In the genomic region with DNA sequence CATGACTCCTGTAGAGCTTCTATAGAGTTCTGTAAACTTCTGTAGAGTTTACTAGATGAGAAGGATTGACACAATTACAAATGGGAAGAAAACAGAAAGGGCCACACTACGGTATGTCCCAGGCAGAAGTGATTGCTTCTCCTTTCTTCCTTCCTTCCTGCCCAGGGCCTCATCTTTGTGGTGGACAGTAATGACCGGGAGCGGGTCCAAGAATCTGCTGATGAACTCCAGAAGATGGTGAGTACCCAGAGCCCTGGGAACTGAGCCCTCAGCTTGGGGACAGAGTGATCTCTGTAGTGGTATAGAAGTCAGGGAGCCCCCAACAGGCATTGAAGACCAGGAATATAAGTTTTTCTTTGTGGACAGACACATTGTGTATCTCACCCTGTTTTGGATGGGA, we compare ENCODE assay signal across 17 cellular contexts. TPM values are rescaled to one million over a fixed set of nuclear protein-coding genes. Genes with fewer than 3 reads are reported as not detected.
A peak's percentile ranks its signal among the peaks of the same experiment; 100 is the strongest.
DNase-seq lines count a peak whose midpoint lies in the region; ATAC-seq and FAIRE-seq lines count a peak whose summit lies in the region.
"Had no signal": no experiment of that assay in that cellular context is flagged by ENCODE, and none has a peak within 500 bp of the region (broad histone marks: within the 10 kb centered on the region; RNA-seq: fewer than 3 reads in every experiment).

No MANE protein-coding gene starts in this region.

- H3K36me3 Mint-ChIP-seq in activated naive CD8-positive, alpha-beta T cell treated with anti-CD3 and anti-CD28 coated beads, Interleukin-2, amount 10 ng/mL, durations not matched to agents 7 days and 5 days: peaks cover 8% of the 10 kb centered on the region
- H3K36me3 Mint-ChIP-seq in naive B cell: peaks cover 0 to 9% of the 10 kb centered on the region in 2 donors

- peak overlapping the region; percentile 96 for H3K4me2 ChIP-seq in BLaER1

- peaks cover 23% of the 10 kb centered on the region for H4K20me1 ChIP-seq in BLaER1

- H3K9me3 Mint-ChIP-seq in activated naive CD8-positive, alpha-beta T cell treated with anti-CD3 and anti-CD28 coated beads, Interleukin-2, amount 10 ng/mL, durations not matched to agents 7 days and 5 days: no peaks in the 10 kb centered on the region
- no peaks in the 10 kb centered on the region for H3K9me3 Mint-ChIP-seq in naive B cell

- H3K27me3 ChIP-seq in BLaER1 (no peaks in the 10 kb centered on the region), SJCRH30 (no peaks in the 10 kb centered on the region)
- H3K27me3 ChIP-seq: upper lobe of left lung had no signal

- H3K27ac Mint-ChIP-seq in activated naive CD8-positive, alpha-beta T cell treated with anti-CD3 and anti-CD28 coated beads, Interleukin-2, amount 10 ng/mL, durations not matched to agents 7 days and 5 days: peak overlapping the region; percentile 37
- H3K27ac Mint-ChIP-seq in naive B cell: peak overlapping the region in 4 of 6 donors; percentile 80 to 95 (median 85)

- no peak for ATAC-seq in activated naive CD8-positive, alpha-beta T cell treated with anti-CD3 and anti-CD28 coated beads, Interleukin-2, amount 10 ng/mL, durations not matched to agents 7 days and 5 days (ENCODE audit: low read depth)
- no peak for ATAC-seq in naive B cell (ENCODE audit: low read depth in 2 of 2)
- no peak for ATAC-seq in GM21786 (IDR thresholded peaks at IDR 0.05; ENCODE audit: unreplicated experiment)
- ATAC-seq: left ventricle myocardium superior had no signal

- H3K9me3 ChIP-seq in BLaER1 (no peaks in the 10 kb centered on the region), SJCRH30 (replicated peaks) (no peaks in the 10 kb centered on the region)
- H3K9me3 ChIP-seq: upper lobe of left lung had no signal

- peak overlapping the region; percentile 92; the same call in 1 of the 2 replicates for H3K9ac ChIP-seq in BLaER1

- DNase-seq in GM04504 (ENCODE audit: low read depth): peak; percentile 33
- DNase-seq in activated naive CD8-positive, alpha-beta T cell treated with anti-CD3 and anti-CD28 coated beads, Interleukin-2, amount 10 ng/mL, durations not matched to agents 7 days and 5 days: no peak
- DNase-seq in naive B cell: no peak
- no peak for DNase-seq in urothelium cell line (ENCODE audit: low spot score)
- DNase-seq in NCI-H2081 treated with DMSO at 0.1 percent for 48 hours (lab: John Stamatoyannopoulos, UW): no peak
- DNase-seq in SJCRH30: no peak
- DNase-seq: DMS53, left ventricle myocardium superior, NCI-H1105, NCI-H748 treated with DMSO at 0.1 percent for 48 hours, SW 1271, upper lobe of left lung had no signal

- FAIRE-seq in urothelium cell line (lab: Jason Lieb, UNC): no peak
- FAIRE-seq: frontal cortex, GM18507 had no signal

- H3K4me3 Mint-ChIP-seq in activated naive CD8-positive, alpha-beta T cell treated with anti-CD3 and anti-CD28 coated beads, Interleukin-2, amount 10 ng/mL, durations not matched to agents 7 days and 5 days: peak overlapping the region; percentile 96
- peak overlapping the region; percentile 90 to 98 (median 94) for H3K4me3 Mint-ChIP-seq in naive B cell

- H3K27me3 Mint-ChIP-seq in activated naive CD8-positive, alpha-beta T cell treated with anti-CD3 and anti-CD28 coated beads, Interleukin-2, amount 10 ng/mL, durations not matched to agents 7 days and 5 days: peaks cover 2% of the 10 kb centered on the region
- no peaks in the 10 kb centered on the region for H3K27me3 Mint-ChIP-seq in naive B cell

- H3K4me1 Mint-ChIP-seq in activated naive CD8-positive, alpha-beta T cell treated with anti-CD3 and anti-CD28 coated beads, Interleukin-2, amount 10 ng/mL, durations not matched to agents 7 days and 5 days: peaks cover 18% of the 10 kb centered on the region
- H3K4me1 Mint-ChIP-seq in naive B cell: peaks cover 28 to 37% (median 35%) of the 10 kb centered on the region in 3 donors

- peaks cover 27% of the 10 kb centered on the region for H3K4me1 ChIP-seq in BLaER1
- H3K4me1 ChIP-seq in SJCRH30: no peaks in the 10 kb centered on the region

- H3K36me3 ChIP-seq in BLaER1 (peaks cover 27% of the 10 kb centered on the region), SJCRH30 (peaks cover 10% of the 10 kb centered on the region)

- no peak overlapping the region for H3K27ac ChIP-seq in BLaER1
- no peak overlapping the region for H3K27ac ChIP-seq in SJCRH30

- 0 out of 2 replicates have a peak overlapping the region, but pooled peaks have one; percentile 98 for H3K4me3 ChIP-seq in BLaER1
- H3K4me3 ChIP-seq in SJCRH30: no peak overlapping the region

- POLR2A ChIA-PET in activated naive CD8-positive, alpha-beta T cell treated with anti-CD3 and anti-CD28 coated beads, Interleukin-2, amount 10 ng/mL, durations not matched to agents 7 days and 5 days (lab: Charles Lee): no interaction called here

RNA-seq across cellular contexts. Expression of a gene that starts 1.7 kb away (rescaled TPM):
- total RNA-seq in activated naive CD8-positive, alpha-beta T cell treated with anti-CD3 and anti-CD28 coated beads, Interleukin-2, amount 10 ng/mL, durations not matched to agents 7 days and 5 days: 100 to 1,000 TPM; 114 TPM
- polyA plus RNA-seq in naive B cell (ENCODE audit: low read depth in 6 of 6): 100 to 1,000 TPM; 126 to 152 (median 146) TPM
- 120 and 152 TPM in 2 replicates for total RNA-seq in SJCRH30 (2014; rRNA removed; shearing (Covaris generic))

RNA-seq across cellular contexts. Expression of a gene that starts 3.6 kb away (rescaled TPM):
- 1 to 10 TPM; 2.0 to 2.9 TPM for total RNA-seq in activated naive CD8-positive, alpha-beta T cell treated with anti-CD3 and anti-CD28 coated beads, Interleukin-2, amount 10 ng/mL, durations not matched to agents 7 days and 5 days
- under 1 TPM in 2 of 6 donors, not detected in 4; 0.52 to 0.71 TPM for polyA plus RNA-seq in naive B cell (ENCODE audit: low read depth in 6 of 6)
- 1.6 and 1.7 TPM in 2 replicates for total RNA-seq in SJCRH30 (2014; rRNA removed; shearing (Covaris generic))
- total RNA-seq: left ventricle myocardium superior had no signal

RNA-seq across cellular contexts. Expression of a gene that starts 4.5 kb away (rescaled TPM):
- total RNA-seq in activated naive CD8-positive, alpha-beta T cell treated with anti-CD3 and anti-CD28 coated beads, Interleukin-2, amount 10 ng/mL, durations not matched to agents 7 days and 5 days: 10 to 100 TPM; 21.8 to 23.1 TPM
- polyA plus RNA-seq in naive B cell (ENCODE audit: low read depth in 6 of 6): 10 to 100 TPM in 5 of 6 donors, 1 to 10 TPM in 1; 9.3 to 25.3 (median 15.9) TPM
- 12.9 and 14.5 TPM in 2 replicates for total RNA-seq in SJCRH30 (2014; rRNA removed; shearing (Covaris generic))

RNA-seq across cellular contexts. Expression of a gene that starts 28.0 kb away (rescaled TPM):
- total RNA-seq in activated naive CD8-positive, alpha-beta T cell treated with anti-CD3 and anti-CD28 coated beads, Interleukin-2, amount 10 ng/mL, durations not matched to agents 7 days and 5 days: not detected
- not detected for polyA plus RNA-seq in naive B cell (ENCODE audit: low read depth in 6 of 6)
- total RNA-seq in SJCRH30 (2014; rRNA removed; shearing (Covaris generic)): not detected in 2 replicates
- total RNA-seq: cerebellum, frontal cortex, left ventricle myocardium superior, upper lobe of left lung had no signal
